Comparison of ENCODE assay signal across 1 cellular context in genomic region chr11:61369372-61370348, GRCh38.
TF ChIP-seq lines count a peak whose summit lies in the region.

No MANE protein-coding gene starts in this region.

TF ChIP-seq in HepG2, 621 proteins besides CTCF, POLR2A, EP300 and RAD21 (continued from another document and continues in another):
- TF ChIP-seq CERS6 (CRISPR knock-in tag; IDR thresholded peaks at IDR 0.05) (no peak), BORCS8-MEF2B (CRISPR knock-in tag; IDR thresholded peaks at IDR 0.05) (no peak), SMARCE1 (IDR thresholded peaks at IDR 0.05; ENCODE audit: borderline replicate concordance) (no peak), ZFP36 (IDR thresholded peaks at IDR 0.05; ENCODE audit: borderline replicate concordance, low read depth, low read length, partially characterized antibody) (no peak), KDM1A (CRISPR knock-in tag; IDR thresholded peaks at IDR 0.05) (no peak), HNRNPK (IDR thresholded peaks at IDR 0.05; ENCODE audit: low read depth, low read length, poor library complexity, severe bottlenecking) (no peak), MYNN (CRISPR knock-in tag; IDR thresholded peaks at IDR 0.05; ENCODE audit: low read depth) (no peak), RARG (CRISPR knock-in tag; IDR thresholded peaks at IDR 0.05; ENCODE audit: low read depth) (no peak), FLYWCH1 (CRISPR knock-in tag; IDR thresholded peaks at IDR 0.05) (no peak), ATF7 (IDR thresholded peaks at IDR 0.05) (no peak), ATF7 (CRISPR knock-in tag; IDR thresholded peaks at IDR 0.05) (no peak), HOXA7 (CRISPR knock-in tag; IDR thresholded peaks at IDR 0.05) (no peak), ZNF24 (IDR thresholded peaks at IDR 0.05) (no peak), KAT2B (IDR thresholded peaks at IDR 0.05; ENCODE audit: borderline replicate concordance, low read depth, low read length) (no peak), RXRA (CRISPR knock-in tag; IDR thresholded peaks at IDR 0.05) (peak; percentile 92), HNF1A (IDR thresholded peaks at IDR 0.05; ENCODE audit: low read depth) (no peak), HNF1A (CRISPR knock-in tag; IDR thresholded peaks at IDR 0.05; ENCODE audit: borderline replicate concordance) (no peak), REST (IDR thresholded peaks at IDR 0.05; ENCODE audit: borderline replicate concordance in 1 of 2, low read depth in 1 of 2, low read length in 2 of 2) (no peak), CENPT (CRISPR knock-in tag; IDR thresholded peaks at IDR 0.05; ENCODE audit: low read depth) (no peak), SNAPC2 (CRISPR knock-in tag; IDR thresholded peaks at IDR 0.05) (no peak), PBX2 (CRISPR knock-in tag; IDR thresholded peaks at IDR 0.05) (no peak), MTA1 (CRISPR knock-in tag; IDR thresholded peaks at IDR 0.05; ENCODE audit: borderline replicate concordance) (peak; percentile 74), SRSF1 (optimal IDR thresholded peaks at IDR 0.05; ENCODE audit: low read depth, low read length) (no peak), ZNF451 (CRISPR knock-in tag; IDR thresholded peaks at IDR 0.05) (0 out of 2 replicates have a peak, but pooled peaks have one; percentile 59), TAF15 (IDR thresholded peaks at IDR 0.05; ENCODE audit: low read depth, low read length, poor library complexity, severe bottlenecking) (no peak), ZKSCAN8 (CRISPR knock-in tag; IDR thresholded peaks at IDR 0.05; ENCODE audit: borderline replicate concordance) (no peak; the same call in 1 of the 2 replicates), ATF3 (CRISPR knock-in tag; IDR thresholded peaks at IDR 0.05) (no peak), SAFB2 (CRISPR knock-in tag; IDR thresholded peaks at IDR 0.05; ENCODE audit: borderline replicate concordance, low read depth) (no peak), ZNF713 (CRISPR knock-in tag; IDR thresholded peaks at IDR 0.05) (no peak), ZNF337 (CRISPR knock-in tag; IDR thresholded peaks at IDR 0.05; ENCODE audit: borderline replicate concordance, low read depth) (no peak), ZBTB2 (CRISPR knock-in tag; IDR thresholded peaks at IDR 0.05; ENCODE audit: low read depth) (no peak), HMGXB4 (CRISPR knock-in tag; IDR thresholded peaks at IDR 0.05; ENCODE audit: borderline replicate concordance in 1 of 2, low read depth in 1 of 2) (peak; percentile 16 to 24; a peak in 1 of 4 replicates), RARA (CRISPR knock-in tag; IDR thresholded peaks at IDR 0.05) (peak; percentile 80), TERF1 (CRISPR knock-in tag; IDR thresholded peaks at IDR 0.05) (no peak), TBX3 (IDR thresholded peaks at IDR 0.05; ENCODE audit: borderline replicate concordance) (no peak), ZNF484 (CRISPR knock-in tag; IDR thresholded peaks at IDR 0.05; ENCODE audit: borderline replicate concordance, low read depth) (no peak), ZNF784 (CRISPR knock-in tag; IDR thresholded peaks at IDR 0.05; ENCODE audit: borderline replicate concordance) (no peak), ZNF225 (CRISPR knock-in tag; IDR thresholded peaks at IDR 0.05) (no peak), ADNP (CRISPR knock-in tag; IDR thresholded peaks at IDR 0.05) (no peak), ZNF878 (CRISPR knock-in tag; IDR thresholded peaks at IDR 0.05) (no peak), MAFG (CRISPR knock-in tag; IDR thresholded peaks at IDR 0.05) (no peak), KLF15 (CRISPR knock-in tag; IDR thresholded peaks at IDR 0.05; ENCODE audit: borderline replicate concordance) (no peak), FOXA3 (CRISPR knock-in tag; IDR thresholded peaks at IDR 0.05) (peak; percentile 65; the same call in 1 of the 2 replicates), ZBTB26 (CRISPR knock-in tag; IDR thresholded peaks at IDR 0.05; ENCODE audit: borderline replicate concordance) (0 out of 2 replicates have a peak, but pooled peaks have one; percentile 19), FOXP4 (CRISPR knock-in tag; IDR thresholded peaks at IDR 0.05) (peak; percentile 52), CAMTA2 (CRISPR knock-in tag; IDR thresholded peaks at IDR 0.05; ENCODE audit: borderline replicate concordance) (no peak), FOSL2 (CRISPR knock-in tag; IDR thresholded peaks at IDR 0.05) (peak; percentile 63)
